9 cellular contexts compared by ENCODE assay signal in genomic region chr20:675453-676314, GRCh38. TPM values are rescaled to one million over a fixed set of nuclear protein-coding genes. Genes with fewer than 3 reads are reported as not detected.
DNase-seq lines count a peak whose midpoint lies in the region; ATAC-seq and TF ChIP-seq lines count a peak whose summit lies in the region.
"Had no signal": no experiment of that assay in that cellular context is flagged by ENCODE, and none has a peak within 500 bp of the region (broad histone marks: within the 10 kb centered on the region; RNA-seq: fewer than 3 reads in every experiment).

SCRT2 (minus strand) TSS chr20:675802; CDS start chr20:675601, 201 bp downstream.

- no peak for TF ChIP-seq POLR2A in prostate gland (IDR thresholded peaks at IDR 0.05)

- no peak for TF ChIP-seq RAD21 in SK-N-SH (IDR thresholded peaks at IDR 0.05; ENCODE audit: low read length)

- H3K9me3 ChIP-seq in SK-N-SH = no peaks in the 10 kb centered on the region
- H3K9me3 ChIP-seq in prostate gland = no peaks in the 10 kb centered on the region
- no peaks in the 10 kb centered on the region for H3K9me3 ChIP-seq in aorta (ENCODE audit: control insufficient read depth, low read length)

- H3F3A ChIP-seq in SK-N-SH (replicated peaks; ENCODE audit: insufficient read depth) = no peaks in the 10 kb centered on the region

- no peak within 1 kb of the TSS for H2AFZ ChIP-seq in SK-N-SH (ENCODE audit: low read depth)

- H3K27ac ChIP-seq in SK-N-SH (ENCODE audit: low read depth in 2 of 2, low read length in 1 of 2) (peak within 1 kb of the TSS in 1 of 2 experiments; percentile 74; a peak in 2 of 4 replicates), prostate gland (no peak within 1 kb of the TSS), aorta (ENCODE audit: low read depth in 1 of 2, low read length in 2 of 2) (no peak within 1 kb of the TSS)

- CTCF ChIA-PET in SK-N-SH (lab: Yijun Ruan, JAX) = interaction anchor here (0.9 to 3.1 kb wide), 10 partner anchors 8 to 64 kb away, joined by 3 to 18 read pairs (median 6); no protein-coding TSS in a partner anchor

- H3K9ac ChIP-seq in SK-N-SH = no peak within 1 kb of the TSS

- H3K4me2 ChIP-seq in SK-N-SH = peak within 1 kb of the TSS; percentile 93

- DNase-seq in NOMO-1 treated with DMSO at 0.1 percent for 48 hours (lab: John Stamatoyannopoulos, UW; ENCODE audit: unreplicated experiment) (peak; percentile 26), NOMO-1 treated with dmso at 0.1 percent for 144 hours (lab: John Stamatoyannopoulos, UW; ENCODE audit: unreplicated experiment) (no peak), SK-N-SH (peak; percentile 81), left cardiac atrium (peak; percentile 87), prostate gland (ENCODE audit: low spot score) (peak; percentile 76), aorta (peak; percentile 87 to 95), SK-N-DZ (ENCODE audit: low spot score) (no peak)
- DNase-seq in activated naive CD8-positive, alpha-beta T cell treated with anti-CD3 and anti-CD28 coated beads, Interleukin-2, amount 50 U/mL, for 16 hours (ENCODE audit: low read depth, low spot score) = peak; percentile 21

- peaks cover 11% of the 10 kb centered on the region; the same call in 1 of the 2 replicates for H4K20me1 ChIP-seq in SK-N-SH (ENCODE audit: insufficient read depth)

- POLR2A ChIA-PET in SK-N-SH (lab: Yijun Ruan, JAX) = interaction anchor here (0.7 to 1.4 kb wide), 4 partner anchors 21 to 47 kb away, joined by 3 to 8 read pairs (median 4); no protein-coding TSS in a partner anchor

- TF ChIP-seq CTCF in SK-N-SH (IDR thresholded peaks at IDR 0.05) (no peak), prostate gland (IDR thresholded peaks at IDR 0.05) (no peak)

- H3K27me3 ChIP-seq in SK-N-SH (ENCODE audit: insufficient read depth) = peaks cover 24% of the 10 kb centered on the region; the same call in 1 of the 2 replicates
- H3K27me3 ChIP-seq in prostate gland (replicated peaks; ENCODE audit: insufficient read depth) = no peaks in the 10 kb centered on the region
- H3K27me3 ChIP-seq in aorta (ENCODE audit: control insufficient read depth in 1 of 2, insufficient read depth in 2 of 2, low read length in 1 of 2) = no peaks in the 10 kb centered on the region

- no peaks in the 10 kb centered on the region for H3K79me2 ChIP-seq in SK-N-SH (ENCODE audit: insufficient read depth)

- H3K4me3 ChIP-seq in SK-N-SH (ENCODE audit: low read depth in 2 of 2, low read length in 1 of 2) (peak within 1 kb of the TSS; percentile 26 to 46), prostate gland (no peak within 1 kb of the TSS), aorta (ENCODE audit: low read length in 2 of 2) (no peak within 1 kb of the TSS)

- ATAC-seq in left cardiac atrium = peak; percentile 94 to 96
- ATAC-seq in aorta (ENCODE audit: low FRiP score) = peak; percentile 91

- intact Hi-C loops in left cardiac atrium (cut with DNase I) (no loop called here), prostate gland (cut with DNase I) (no loop called here), aorta (cut with DNase I) (no loop called here)

- H3K9me2 ChIP-seq in SK-N-SH = no peaks in the 10 kb centered on the region

- no peak for TF ChIP-seq EP300 in SK-N-SH (IDR thresholded peaks at IDR 0.05; ENCODE audit: borderline replicate concordance in 1 of 2, low read depth in 1 of 2, low read length in 1 of 2)

- 4% methylated on average over 34 of the region's 69 CpGs for WGBS in SK-N-SH (ENCODE audit: low lambda C conversion rate)
- WGBS in prostate gland = 1% methylated on average over 51 of the region's 69 CpGs
- 1% methylated on average over 56 to 69 of the region's 69 CpGs for WGBS in aorta, 2 donors

- H3K36me3 ChIP-seq in SK-N-SH (replicated peaks in 1 of 2; ENCODE audit: control insufficient read depth in 1 of 2, insufficient read depth in 2 of 2, low read length in 1 of 2) (no peaks in the 10 kb centered on the region), prostate gland (no peaks in the 10 kb centered on the region), aorta (ENCODE audit: control insufficient read depth in 1 of 2, insufficient read depth in 2 of 2, low read length in 1 of 2) (no peaks in the 10 kb centered on the region)

- H3K4me1 ChIP-seq in SK-N-SH (ENCODE audit: control insufficient read depth in 1 of 2, insufficient read depth in 2 of 2, low read depth in 1 of 2, low read length in 1 of 2) = peaks cover 0 to 10% of the 10 kb centered on the region in 2 experiments; a peak in 1 of 4 replicates
- H3K4me1 ChIP-seq in prostate gland (replicated peaks) = no peaks in the 10 kb centered on the region
- H3K4me1 ChIP-seq in aorta (ENCODE audit: control insufficient read depth in 1 of 2, insufficient read depth in 2 of 2, low read length in 2 of 2) = no peaks in the 10 kb centered on the region

TF ChIP-seq in SK-N-SH, 30 proteins besides CTCF, POLR2A, EP300 and RAD21:
- TF ChIP-seq POLR2AphosphoS5 (IDR thresholded peaks at IDR 0.05; ENCODE audit: low read depth, low read length) (no peak), NFIC (IDR thresholded peaks at IDR 0.05; ENCODE audit: borderline replicate concordance) (no peak), USF2 (IDR thresholded peaks at IDR 0.05; ENCODE audit: borderline replicate concordance, low read depth, low read length) (no peak), EZH2phosphoT487 (IDR thresholded peaks at IDR 0.05; ENCODE audit: borderline replicate concordance, low read depth) (no peak), MAX (IDR thresholded peaks at IDR 0.05; ENCODE audit: low read depth) (no peak), ZBTB33 (IDR thresholded peaks at IDR 0.05; ENCODE audit: borderline replicate concordance, low read depth) (no peak), CHD2 (IDR thresholded peaks at IDR 0.05; ENCODE audit: low read length, partially characterized antibody) (no peak), RCOR1 (IDR thresholded peaks at IDR 0.05; ENCODE audit: low read length) (0 out of 2 replicates have a peak, but pooled peaks have one; percentile 17), FOXJ3 (CRISPR knock-in tag; IDR thresholded peaks at IDR 0.05) (no peak), JUND (IDR thresholded peaks at IDR 0.05) (no peak), TEAD4 (IDR thresholded peaks at IDR 0.05; ENCODE audit: borderline replicate concordance, insufficient read depth) (no peak), REST (IDR thresholded peaks at IDR 0.05; ENCODE audit: low read depth, low read length) (peak; percentile 99)

RNA-seq across cellular contexts. Expression of gene SCRT2, which starts in this region (rescaled TPM):
- polyA plus RNA-seq in SK-N-SH (2012; rRNA removed) (not detected in 2 replicates), aorta (not detected)
- 0.01 and 0.05 TPM in 2 replicates for polyA plus RNA-seq in SK-N-SH (2012; cell fraction: cytosol; rRNA removed)
- polyA plus RNA-seq in SK-N-SH (2012; cell fraction: nucleus; rRNA removed) = 0.04 and 0.08 TPM in 2 replicates
- total RNA-seq in left cardiac atrium (not detected), prostate gland (under 1 TPM in 1 of 2 donors, not detected in 1; 0.17 TPM), aorta (not detected)
- polyA plus RNA-seq in SK-N-DZ (2014; cell fraction: cytosol; rRNA removed) = 0.62 and 1.2 TPM in 2 replicates
- polyA plus RNA-seq in SK-N-DZ (2014; cell fraction: nucleus; rRNA removed) = 0.67 and 1.2 TPM in 2 replicates
- total RNA-seq: kidney epithelial cell had no signal

Comparison
In these comparisons a context has a peak if more than half of its experiments do, and no peak if none do; other contexts are left out.
1. DNase-seq: peak in NOMO-1 treated with DMSO at 0.1 percent for 48 hours (single experiment) and activated naive CD8-positive, alpha-beta T cell treated with anti-CD3 and anti-CD28 coated beads, Interleukin-2, amount 50 U/mL, for 16 hours (single experiment); none in NOMO-1 treated with dmso at 0.1 percent for 144 hours (single experiment) and SK-N-DZ (single experiment).
2. Peak in DNase-seq, H3K4me3 ChIP-seq and H3K4me2 ChIP-seq in SK-N-SH; RNA of the gene not detected or under 1 TPM.
3. Peak in DNase-seq and ATAC-seq in left cardiac atrium; RNA of the gene not detected or under 1 TPM.
4. Peak in DNase-seq in prostate gland; RNA of the gene not detected or under 1 TPM.
5. Peak in DNase-seq and ATAC-seq in aorta; RNA of the gene not detected or under 1 TPM.